In the genomic region with DNA sequence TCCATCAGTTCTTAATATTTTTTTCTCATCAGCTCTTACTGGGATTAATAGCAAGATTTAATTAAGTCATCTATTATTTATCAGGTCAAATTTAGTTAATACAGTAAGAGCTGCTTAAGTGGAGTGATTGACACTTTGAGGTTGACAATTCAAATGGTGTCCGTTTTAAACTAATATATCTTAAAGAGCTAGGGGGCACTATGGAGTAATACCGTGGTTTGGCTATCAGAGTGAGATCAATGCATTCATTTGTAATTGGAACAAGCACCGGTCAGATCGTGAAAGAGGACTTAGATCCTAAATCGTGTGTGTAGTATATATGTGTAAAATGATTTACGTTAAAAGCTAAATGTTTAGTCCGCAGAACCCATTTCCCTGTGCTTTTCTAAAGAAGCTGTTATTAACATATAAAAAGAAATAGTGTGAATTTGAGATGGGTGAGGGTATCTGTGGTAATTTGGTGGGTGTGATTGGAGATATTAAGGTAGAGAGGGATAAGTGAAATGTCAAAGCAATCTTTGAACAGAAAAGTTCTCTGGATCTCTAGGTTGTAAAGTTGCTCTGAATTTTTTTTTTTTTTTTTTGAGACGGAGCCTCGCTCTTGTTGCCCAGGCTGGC, we compare ENCODE assay signal across 8 cellular contexts. TPM values are rescaled to one million over a fixed set of nuclear protein-coding genes. Genes with fewer than 3 reads are reported as not detected.
A peak's percentile ranks its signal among the peaks of the same experiment; 100 is the strongest.
DNase-seq lines count a peak whose midpoint lies in the region; ATAC-seq, FAIRE-seq and TF ChIP-seq lines count a peak whose summit lies in the region.

No MANE protein-coding gene starts in this region.

- TF ChIP-seq CTCF in HFF-Myc (IDR thresholded peaks at IDR 0.05; ENCODE audit: low read depth, low read length, missing control alignments): peak; percentile 46
- peak; percentile 54 for TF ChIP-seq CTCF in bronchial epithelial cell (IDR thresholded peaks at IDR 0.05; ENCODE audit: insufficient read depth, low read length, severe bottlenecking)
- peak; percentile 50 for TF ChIP-seq CTCF in liver (IDR thresholded peaks at IDR 0.05; ENCODE audit: low read depth, low read length, missing input control)
- TF ChIP-seq CTCF in upper lobe of right lung (IDR thresholded peaks at IDR 0.05): peak; percentile 58

- 15% methylated on average over 9 of the region's 9 CpGs for WGBS in liver

- peak overlapping the region; percentile 76 to 99 for H3K9ac ChIP-seq in liver (ENCODE audit: low read depth in 1 of 2, low read length in 2 of 2)

- H3K27ac ChIP-seq in liver (ENCODE audit: low read depth in 1 of 2, low read length in 2 of 2) (peak overlapping the region; percentile 90 to 99), upper lobe of right lung (no peak overlapping the region)

- intact Hi-C loops in upper lobe of right lung (cut with DNase I): loop anchor here (5.0 kb wide), 1 partner anchor 173 kb away; no protein-coding TSS in a partner anchor

- peaks cover 16 to 17% of the 10 kb centered on the region in 2 donors for H3K4me1 Mint-ChIP-seq in stimulated activated naive B cell treated with anti-CD40 and anti-IgM and Interleukin-4, amounts not matched to agents 10 μg/mL and 1 μg/mL and 100 μg/mL, for 72 hours

- no peaks in the 10 kb centered on the region for H3K9me3 Mint-ChIP-seq in stimulated activated naive B cell treated with anti-CD40 and anti-IgM and Interleukin-4, amounts not matched to agents 10 μg/mL and 1 μg/mL and 100 μg/mL, for 72 hours

- no peaks in the 10 kb centered on the region for H3K36me3 Mint-ChIP-seq in stimulated activated naive B cell treated with anti-CD40 and anti-IgM and Interleukin-4, amounts not matched to agents 10 μg/mL and 1 μg/mL and 100 μg/mL, for 72 hours

- H3K27me3 Mint-ChIP-seq in stimulated activated naive B cell treated with anti-CD40 and anti-IgM and Interleukin-4, amounts not matched to agents 10 μg/mL and 1 μg/mL and 100 μg/mL, for 72 hours: no peaks in the 10 kb centered on the region

- peak; percentile 80 to 82 for TF ChIP-seq RAD21 in liver (IDR thresholded peaks at IDR 0.05)

- DNase-seq in COR-L47 (lab: John Stamatoyannopoulos, UW): peak; percentile 31
- no peak for DNase-seq in HFF-Myc (ENCODE audit: extremely low read depth, low read depth)
- DNase-seq in NOMO-1 treated with DMSO at 0.1 percent for 48 hours (lab: John Stamatoyannopoulos, UW; ENCODE audit: unreplicated experiment): peak; percentile 63
- peak; percentile 66 for DNase-seq in bronchial epithelial cell (ENCODE audit: low read depth)
- DNase-seq in upper lobe of right lung: no peak
- DNase-seq in stimulated activated naive B cell treated with anti-CD40 and anti-IgM and Interleukin-4, amounts not matched to agents 10 μg/mL and 1 μg/mL and 100 μg/mL, for 72 hours: no peak

- no peak overlapping the region for H3K27ac Mint-ChIP-seq in stimulated activated naive B cell treated with anti-CD40 and anti-IgM and Interleukin-4, amounts not matched to agents 10 μg/mL and 1 μg/mL and 100 μg/mL, for 72 hours

- H3K9me3 ChIP-seq in liver (ENCODE audit: control insufficient read depth in 4 of 4, low read length in 3 of 4) (no peaks in the 10 kb centered on the region), upper lobe of right lung (no peaks in the 10 kb centered on the region)

- no peak for ATAC-seq in upper lobe of right lung
- ATAC-seq in HG03108 (IDR thresholded peaks at IDR 0.05; ENCODE audit: unreplicated experiment): no peak
- ATAC-seq in stimulated activated naive B cell treated with anti-CD40 and anti-IgM and Interleukin-4, amounts not matched to agents 10 μg/mL and 1 μg/mL and 100 μg/mL, for 72 hours (replicated peaks): no peak

- H3K4me3 ChIP-seq in HFF-Myc (replicated peaks; ENCODE audit: low read depth, low read length) (peak overlapping the region; percentile 74; the same call in 1 of the 2 replicates), bronchial epithelial cell (ENCODE audit: low read depth, low read length) (no peak overlapping the region), liver (ENCODE audit: low read depth in 1 of 3, low read length in 3 of 3) (peak overlapping the region; percentile 81 to 94 (median 92)), upper lobe of right lung (peak overlapping the region; percentile 84)

- H3K27me3 ChIP-seq in bronchial epithelial cell (ENCODE audit: control insufficient read depth, insufficient read depth, low read length) (no peaks in the 10 kb centered on the region), liver (ENCODE audit: control insufficient read depth in 4 of 4, insufficient read depth in 4 of 4, low read length in 3 of 4) (no peaks in the 10 kb centered on the region), upper lobe of right lung (no peaks in the 10 kb centered on the region)

- no peaks in the 10 kb centered on the region for H3K36me3 ChIP-seq in bronchial epithelial cell (ENCODE audit: control insufficient read depth, insufficient read depth, low read length)
- no peaks in the 10 kb centered on the region for H3K36me3 ChIP-seq in liver (ENCODE audit: control insufficient read depth in 4 of 4, insufficient read depth in 3 of 4, low read depth in 1 of 4, low read length in 3 of 4)
- no peaks in the 10 kb centered on the region for H3K36me3 ChIP-seq in upper lobe of right lung

- H3K4me1 ChIP-seq in liver (ENCODE audit: control insufficient read depth in 4 of 4, insufficient read depth in 4 of 4, low read length in 3 of 4) (peaks cover 1 to 38% (median 29%) of the 10 kb centered on the region in 4 donors), upper lobe of right lung (peaks cover 35% of the 10 kb centered on the region)

- peak overlapping the region in 1 of 2 donors; percentile 38 for H3K4me3 Mint-ChIP-seq in stimulated activated naive B cell treated with anti-CD40 and anti-IgM and Interleukin-4, amounts not matched to agents 10 μg/mL and 1 μg/mL and 100 μg/mL, for 72 hours

- FAIRE-seq in bronchial epithelial cell (lab: Jason Lieb, UNC): no peak

TF ChIP-seq in liver, 16 proteins besides CTCF, POLR2A, EP300 and RAD21:
- no peak for TF ChIP-seq EGR1 (IDR thresholded peaks at IDR 0.05; ENCODE audit: low read depth in 2 of 2)
- peak; percentile 67 for TF ChIP-seq YY1 (IDR thresholded peaks at IDR 0.05)
- peak; percentile 12 for TF ChIP-seq SP1 (IDR thresholded peaks at IDR 0.05)
- TF ChIP-seq HNF4G (IDR thresholded peaks at IDR 0.05): no peak
- TF ChIP-seq HNF4A (conservative IDR thresholded peaks at IDR 0.05): peak; percentile 10 to 14
- no peak for TF ChIP-seq JUND (IDR thresholded peaks at IDR 0.05)
- TF ChIP-seq, protein P1, sequence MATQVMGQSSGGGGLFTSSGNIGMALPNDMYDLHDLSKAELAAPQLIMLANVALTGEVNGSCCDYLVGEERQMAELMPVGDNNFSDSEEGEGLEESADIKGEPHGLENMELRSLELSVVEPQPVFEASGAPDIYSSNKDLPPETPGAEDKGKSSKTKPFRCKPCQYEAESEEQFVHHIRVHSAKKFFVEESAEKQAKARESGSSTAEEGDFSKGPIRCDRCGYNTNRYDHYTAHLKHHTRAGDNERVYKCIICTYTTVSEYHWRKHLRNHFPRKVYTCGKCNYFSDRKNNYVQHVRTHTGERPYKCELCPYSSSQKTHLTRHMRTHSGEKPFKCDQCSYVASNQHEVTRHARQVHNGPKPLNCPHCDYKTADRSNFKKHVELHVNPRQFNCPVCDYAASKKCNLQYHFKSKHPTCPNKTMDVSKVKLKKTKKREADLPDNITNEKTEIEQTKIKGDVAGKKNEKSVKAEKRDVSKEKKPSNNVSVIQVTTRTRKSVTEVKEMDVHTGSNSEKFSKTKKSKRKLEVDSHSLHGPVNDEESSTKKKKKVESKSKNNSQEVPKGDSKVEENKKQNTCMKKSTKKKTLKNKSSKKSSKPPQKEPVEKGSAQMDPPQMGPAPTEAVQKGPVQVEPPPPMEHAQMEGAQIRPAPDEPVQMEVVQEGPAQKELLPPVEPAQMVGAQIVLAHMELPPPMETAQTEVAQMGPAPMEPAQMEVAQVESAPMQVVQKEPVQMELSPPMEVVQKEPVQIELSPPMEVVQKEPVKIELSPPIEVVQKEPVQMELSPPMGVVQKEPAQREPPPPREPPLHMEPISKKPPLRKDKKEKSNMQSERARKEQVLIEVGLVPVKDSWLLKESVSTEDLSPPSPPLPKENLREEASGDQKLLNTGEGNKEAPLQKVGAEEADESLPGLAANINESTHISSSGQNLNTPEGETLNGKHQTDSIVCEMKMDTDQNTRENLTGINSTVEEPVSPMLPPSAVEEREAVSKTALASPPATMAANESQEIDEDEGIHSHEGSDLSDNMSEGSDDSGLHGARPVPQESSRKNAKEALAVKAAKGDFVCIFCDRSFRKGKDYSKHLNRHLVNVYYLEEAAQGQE (IDR thresholded peaks at IDR 0.05): peak; percentile 85
- TF ChIP-seq TAF1 (conservative IDR thresholded peaks at IDR 0.05): peak; percentile 80

RNA-seq across cellular contexts. Expression of a gene that starts 2.3 kb away (rescaled TPM):
- total RNA-seq in bronchial epithelial cell: 2.9 and 3.6 TPM in 2 replicates
- 10 to 100 TPM; 10.4 to 15.0 TPM for total RNA-seq in liver
- polyA plus RNA-seq in liver: 1 to 10 TPM; 6.5 to 8.2 TPM
- 32.6 TPM for total RNA-seq in upper lobe of right lung

Comparison
In these comparisons a context has a peak if more than half of its experiments do, and no peak if none do; other contexts are left out.
1. DNase-seq: peak in COR-L47 (single experiment), NOMO-1 treated with DMSO at 0.1 percent for 48 hours (single experiment) and bronchial epithelial cell (single experiment); none in HFF-Myc (single experiment), upper lobe of right lung (single experiment) and stimulated activated naive B cell treated with anti-CD40 and anti-IgM and Interleukin-4, amounts not matched to agents 10 μg/mL and 1 μg/mL and 100 μg/mL, for 72 hours (single experiment).
2. Peak in every context shown above with its lines, with median percentiles within 50 percentile points of each other: CTCF ChIP-seq.